9 cellular contexts compared by ENCODE assay signal in the genomic region with DNA sequence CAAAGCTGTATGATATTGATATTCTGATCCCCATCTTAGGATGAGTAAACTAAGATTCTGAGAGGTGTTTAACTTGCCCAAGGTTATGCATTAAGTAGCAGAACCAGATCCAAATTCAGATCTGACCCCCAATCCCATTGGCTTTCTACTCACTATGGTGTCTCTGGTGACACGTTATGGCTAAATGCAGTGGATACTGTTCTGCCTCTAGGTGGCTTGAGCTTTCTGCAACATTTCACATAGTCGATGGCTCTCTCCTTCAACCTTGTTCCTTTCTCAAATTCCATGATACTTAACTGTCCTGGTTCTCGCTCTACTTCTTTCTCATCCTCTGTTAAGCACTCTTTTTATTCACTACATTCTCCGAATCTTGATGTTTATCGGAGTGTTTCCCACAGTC. TPM values are rescaled to one million over a fixed set of nuclear protein-coding genes. Genes with fewer than 3 reads are reported as not detected.
DNase-seq lines count a peak whose midpoint lies in the region; ATAC-seq and TF ChIP-seq lines count a peak whose summit lies in the region.
"Had no signal": no experiment of that assay in that cellular context is flagged by ENCODE, and none has a peak within 500 bp of the region (broad histone marks: within the 10 kb centered on the region; RNA-seq: fewer than 3 reads in every experiment).

No MANE protein-coding gene starts in this region.

- BruUV-seq in PC-9 (replicated peaks; lab: Mats Ljungman, UMichigan), result no TSS peak

- no peaks in the 10 kb centered on the region for H3K9me3 Mint-ChIP-seq in activated T-helper 2 cell treated with anti-CD3 and anti-CD28 coated beads, Interferon-gamma antibody, Interleukin-2, Interleukin-4, amounts not matched to agents 10 μg/mL and 5 μg/mL and 100 μg/mL, durations not matched to agents 14 hours and 24 hours and 36 hours

- peaks cover 12% of the 10 kb centered on the region for H3K4me1 ChIP-seq in PC-9 (replicated peaks; ENCODE audit: insufficient read depth)

- H3K36me3 Mint-ChIP-seq in activated T-helper 2 cell treated with anti-CD3 and anti-CD28 coated beads, Interferon-gamma antibody, Interleukin-2, Interleukin-4, amounts not matched to agents 10 μg/mL and 5 μg/mL and 100 μg/mL, durations not matched to agents 14 hours and 24 hours and 36 hours (ENCODE audit: low read depth), result no peaks in the 10 kb centered on the region

- H2AFZ ChIP-seq in PC-9, result no peak overlapping the region

- no peaks in the 10 kb centered on the region for H3K36me3 ChIP-seq in PC-9 (ENCODE audit: low read depth)

- no peak overlapping the region for H3K27ac ChIP-seq in C4-2B
- H3K27ac ChIP-seq in PC-9, result no peak overlapping the region

- CTCF ChIA-PET in PC-9 (lab: Charles Lee), result no interaction called here

- no peaks in the 10 kb centered on the region for H3F3A ChIP-seq in PC-9 (ENCODE audit: insufficient read depth, low read depth)

- no peaks in the 10 kb centered on the region for H3K79me2 ChIP-seq in PC-9 (ENCODE audit: low read depth)

- H4K20me1 ChIP-seq in PC-9 (ENCODE audit: insufficient read depth), result no peaks in the 10 kb centered on the region

- POLR2A ChIA-PET in PC-9 (lab: Charles Lee; ENCODE audit: unreplicated experiment), result no interaction called here

- DNase-seq in PC-9, result no peak
- peak; percentile 20 for DNase-seq in iPS-NIHi11 (ENCODE audit: low spot score)
- no peak for DNase-seq in activated T-helper 2 cell treated with anti-CD3 and anti-CD28 coated beads, Interferon-gamma antibody, Interleukin-2, Interleukin-4, amounts not matched to agents 10 μg/mL and 5 μg/mL and 100 μg/mL, durations not matched to agents 14 hours and 24 hours and 36 hours (ENCODE audit: low spot score)
- no peak for DNase-seq in HPDE6-E6E7 (ENCODE audit: extremely low spot score)
- no peak for DNase-seq in NCI-H524 treated with DMSO at 0.1 percent for 48 hours (lab: John Stamatoyannopoulos, UW)
- DNase-seq in activated CD8-positive, alpha-beta memory T cell treated with anti-CD3 and anti-CD28 coated beads, Interleukin-2, amount 50 U/mL, for 4 hours, result no peak

- no peaks in the 10 kb centered on the region for H3K4me1 Mint-ChIP-seq in activated T-helper 2 cell treated with anti-CD3 and anti-CD28 coated beads, Interferon-gamma antibody, Interleukin-2, Interleukin-4, amounts not matched to agents 10 μg/mL and 5 μg/mL and 100 μg/mL, durations not matched to agents 14 hours and 24 hours and 36 hours (ENCODE audit: low read depth)

- H3K27ac Mint-ChIP-seq in activated T-helper 2 cell treated with anti-CD3 and anti-CD28 coated beads, Interferon-gamma antibody, Interleukin-2, Interleukin-4, amounts not matched to agents 10 μg/mL and 5 μg/mL and 100 μg/mL, durations not matched to agents 14 hours and 24 hours and 36 hours, result no peak overlapping the region

- peak; percentile 53 for TF ChIP-seq CTCF in C4-2B (conservative IDR thresholded peaks at IDR 0.05)
- TF ChIP-seq CTCF in PC-9 (conservative IDR thresholded peaks at IDR 0.05), result peak; percentile 44

- no peaks in the 10 kb centered on the region for H3K27me3 ChIP-seq in PC-9 (ENCODE audit: insufficient read depth, low read depth)

- H3K9me2 ChIP-seq in PC-9 (ENCODE audit: insufficient read depth), result no peaks in the 10 kb centered on the region

- H3K4me3 Mint-ChIP-seq in activated T-helper 2 cell treated with anti-CD3 and anti-CD28 coated beads, Interferon-gamma antibody, Interleukin-2, Interleukin-4, amounts not matched to agents 10 μg/mL and 5 μg/mL and 100 μg/mL, durations not matched to agents 14 hours and 24 hours and 36 hours (ENCODE audit: low read depth), result no peak overlapping the region

- peak; percentile 76 for ATAC-seq in GM21526 (IDR thresholded peaks at IDR 0.05; ENCODE audit: low FRiP score, unreplicated experiment)

- H3K27me3 Mint-ChIP-seq in activated T-helper 2 cell treated with anti-CD3 and anti-CD28 coated beads, Interferon-gamma antibody, Interleukin-2, Interleukin-4, amounts not matched to agents 10 μg/mL and 5 μg/mL and 100 μg/mL, durations not matched to agents 14 hours and 24 hours and 36 hours (ENCODE audit: low read depth), result peaks cover 24% of the 10 kb centered on the region

- H3K4me2 ChIP-seq in PC-9, result no peak overlapping the region

- intact Hi-C loops in PC-9 (cut with micrococcal nuclease; ENCODE audit: unreplicated experiment), result loop anchor here (10.0 kb wide), 1 partner anchor 1903 kb away; no protein-coding TSS in a partner anchor
- intact Hi-C loops in activated T-helper 2 cell treated with anti-CD3 and anti-CD28 coated beads, Interferon-gamma antibody, Interleukin-2, Interleukin-4, amounts not matched to agents 10 μg/mL and 5 μg/mL and 100 μg/mL, durations not matched to agents 14 hours and 24 hours and 36 hours (cut with micrococcal nuclease), result no loop called here

- no peaks in the 10 kb centered on the region for H3K9me3 ChIP-seq in PC-9 (ENCODE audit: insufficient read depth, low read depth)

- H3K4me3 ChIP-seq in PC-9, result no peak overlapping the region

RNA-seq across cellular contexts. Expression of a gene that starts 9.4 kb away (rescaled TPM):
- not detected in 2 replicates for total RNA-seq in PC-9 (2021)
- not detected in 2 replicates for total RNA-seq in activated T-helper 2 cell treated with anti-CD3 and anti-CD28 coated beads, Interferon-gamma antibody, Interleukin-2, Interleukin-4, amounts not matched to agents 10 μg/mL and 5 μg/mL and 100 μg/mL, durations not matched to agents 14 hours and 24 hours and 36 hours
- total RNA-seq: activated CD8-positive, alpha-beta memory T cell treated with anti-CD3 and anti-CD28 coated beads for 36 hours had no signal

RNA-seq across cellular contexts. Expression of a gene that starts 22.0 kb away (rescaled TPM):
- total RNA-seq in PC-9 (2021), result 1.9 and 2.0 TPM in 2 replicates
- 8.4 and 8.9 TPM in 2 replicates for total RNA-seq in activated T-helper 2 cell treated with anti-CD3 and anti-CD28 coated beads, Interferon-gamma antibody, Interleukin-2, Interleukin-4, amounts not matched to agents 10 μg/mL and 5 μg/mL and 100 μg/mL, durations not matched to agents 14 hours and 24 hours and 36 hours

RNA-seq across cellular contexts. Expression of a gene that starts 27.9 kb away (rescaled TPM):
- total RNA-seq in PC-9 (2021), result 8.7 and 12.7 TPM in 2 replicates
- 19.4 and 20.7 TPM in 2 replicates for total RNA-seq in activated T-helper 2 cell treated with anti-CD3 and anti-CD28 coated beads, Interferon-gamma antibody, Interleukin-2, Interleukin-4, amounts not matched to agents 10 μg/mL and 5 μg/mL and 100 μg/mL, durations not matched to agents 14 hours and 24 hours and 36 hours

RNA-seq across cellular contexts. Expression of a gene that starts 28.0 kb away (rescaled TPM):
- 40.3 and 41.1 TPM in 2 replicates for total RNA-seq in PC-9 (2021)
- total RNA-seq in activated T-helper 2 cell treated with anti-CD3 and anti-CD28 coated beads, Interferon-gamma antibody, Interleukin-2, Interleukin-4, amounts not matched to agents 10 μg/mL and 5 μg/mL and 100 μg/mL, durations not matched to agents 14 hours and 24 hours and 36 hours, result 45.8 and 47.4 TPM in 2 replicates

RNA-seq across cellular contexts. Expression of a gene that starts 45.5 kb away (rescaled TPM):
- total RNA-seq in PC-9 (2021), result 0.26 and 0.33 TPM in 2 replicates
- total RNA-seq in activated T-helper 2 cell treated with anti-CD3 and anti-CD28 coated beads, Interferon-gamma antibody, Interleukin-2, Interleukin-4, amounts not matched to agents 10 μg/mL and 5 μg/mL and 100 μg/mL, durations not matched to agents 14 hours and 24 hours and 36 hours, result 0.67 and 0.84 TPM in 2 replicates
